In the genomic region with DNA sequence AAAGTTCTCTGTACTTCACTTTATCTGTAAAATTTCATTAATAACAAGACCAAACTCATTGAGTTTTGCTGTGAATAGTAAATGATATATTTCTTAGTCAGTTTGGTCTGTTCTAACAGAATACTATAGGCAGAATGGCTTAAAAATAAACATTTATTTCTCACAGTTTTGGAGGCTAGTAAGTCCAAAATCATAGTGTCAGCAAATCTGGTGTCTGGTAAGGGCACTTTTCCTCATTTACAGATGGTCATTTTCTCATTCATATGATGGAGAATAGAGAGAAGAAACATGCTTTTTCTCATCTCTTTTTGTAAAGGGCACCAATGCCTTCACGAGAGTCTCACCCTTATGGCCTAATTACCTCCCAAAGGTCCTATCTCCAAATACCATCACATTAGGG, we compare ENCODE assay signal across 3 cellular contexts.
TF ChIP-seq lines count a peak whose summit lies in the region.

No MANE protein-coding gene starts in this region.

TF ChIP-seq in A549, 52 proteins besides CTCF, POLR2A, EP300 and RAD21:
- TF ChIP-seq HOXB5 (CRISPR knock-in tag; IDR thresholded peaks at IDR 0.05) (no peak), MAFK (IDR thresholded peaks at IDR 0.05; ENCODE audit: partially characterized antibody) (peak; percentile 32)
TF ChIP-seq in A549: peak in this region for 1.

TF ChIP-seq in IMR-90, 13 proteins besides CTCF, POLR2A, EP300 and RAD21:
- TF ChIP-seq, protein P1, sequence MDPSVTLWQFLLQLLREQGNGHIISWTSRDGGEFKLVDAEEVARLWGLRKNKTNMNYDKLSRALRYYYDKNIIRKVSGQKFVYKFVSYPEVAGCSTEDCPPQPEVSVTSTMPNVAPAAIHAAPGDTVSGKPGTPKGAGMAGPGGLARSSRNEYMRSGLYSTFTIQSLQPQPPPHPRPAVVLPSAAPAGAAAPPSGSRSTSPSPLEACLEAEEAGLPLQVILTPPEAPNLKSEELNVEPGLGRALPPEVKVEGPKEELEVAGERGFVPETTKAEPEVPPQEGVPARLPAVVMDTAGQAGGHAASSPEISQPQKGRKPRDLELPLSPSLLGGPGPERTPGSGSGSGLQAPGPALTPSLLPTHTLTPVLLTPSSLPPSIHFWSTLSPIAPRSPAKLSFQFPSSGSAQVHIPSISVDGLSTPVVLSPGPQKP (IDR thresholded peaks at IDR 0.05; ENCODE audit: borderline replicate concordance, low read depth, low read length): no peak
- TF ChIP-seq BHLHE40 (IDR thresholded peaks at IDR 0.05; ENCODE audit: low read depth, low read length) (no peak), MAFK (IDR thresholded peaks at IDR 0.05; ENCODE audit: low read depth, low read length) (peak; percentile 64)

TF ChIP-seq in K562, 482 proteins besides CTCF, POLR2A, EP300 and RAD21:
- TF ChIP-seq, protein P2, sequence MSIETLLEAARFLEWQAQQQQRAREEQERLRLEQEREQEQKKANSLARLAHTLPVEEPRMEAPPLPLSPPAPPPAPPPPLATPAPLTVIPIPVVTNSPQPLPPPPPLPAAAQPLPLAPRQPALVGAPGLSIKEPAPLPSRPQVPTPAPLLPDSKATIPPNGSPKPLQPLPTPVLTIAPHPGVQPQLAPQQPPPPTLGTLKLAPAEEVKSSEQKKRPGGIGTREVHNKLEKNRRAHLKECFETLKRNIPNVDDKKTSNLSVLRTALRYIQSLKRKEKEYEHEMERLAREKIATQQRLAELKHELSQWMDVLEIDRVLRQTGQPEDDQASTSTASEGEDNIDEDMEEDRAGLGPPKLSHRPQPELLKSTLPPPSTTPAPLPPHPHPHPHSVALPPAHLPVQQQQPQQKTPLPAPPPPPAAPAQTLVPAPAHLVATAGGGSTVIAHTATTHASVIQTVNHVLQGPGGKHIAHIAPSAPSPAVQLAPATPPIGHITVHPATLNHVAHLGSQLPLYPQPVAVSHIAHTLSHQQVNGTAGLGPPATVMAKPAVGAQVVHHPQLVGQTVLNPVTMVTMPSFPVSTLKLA (conservative IDR thresholded peaks at IDR 0.05): no peak
- TF ChIP-seq MAFF (IDR thresholded peaks at IDR 0.05; ENCODE audit: low read length) (0 out of 2 replicates have a peak, but pooled peaks have one; percentile 18), IFI16 (CRISPR knock-in tag; IDR thresholded peaks at IDR 0.05) (no peak)
